8 cellular contexts compared by ENCODE assay signal in the genomic region with DNA sequence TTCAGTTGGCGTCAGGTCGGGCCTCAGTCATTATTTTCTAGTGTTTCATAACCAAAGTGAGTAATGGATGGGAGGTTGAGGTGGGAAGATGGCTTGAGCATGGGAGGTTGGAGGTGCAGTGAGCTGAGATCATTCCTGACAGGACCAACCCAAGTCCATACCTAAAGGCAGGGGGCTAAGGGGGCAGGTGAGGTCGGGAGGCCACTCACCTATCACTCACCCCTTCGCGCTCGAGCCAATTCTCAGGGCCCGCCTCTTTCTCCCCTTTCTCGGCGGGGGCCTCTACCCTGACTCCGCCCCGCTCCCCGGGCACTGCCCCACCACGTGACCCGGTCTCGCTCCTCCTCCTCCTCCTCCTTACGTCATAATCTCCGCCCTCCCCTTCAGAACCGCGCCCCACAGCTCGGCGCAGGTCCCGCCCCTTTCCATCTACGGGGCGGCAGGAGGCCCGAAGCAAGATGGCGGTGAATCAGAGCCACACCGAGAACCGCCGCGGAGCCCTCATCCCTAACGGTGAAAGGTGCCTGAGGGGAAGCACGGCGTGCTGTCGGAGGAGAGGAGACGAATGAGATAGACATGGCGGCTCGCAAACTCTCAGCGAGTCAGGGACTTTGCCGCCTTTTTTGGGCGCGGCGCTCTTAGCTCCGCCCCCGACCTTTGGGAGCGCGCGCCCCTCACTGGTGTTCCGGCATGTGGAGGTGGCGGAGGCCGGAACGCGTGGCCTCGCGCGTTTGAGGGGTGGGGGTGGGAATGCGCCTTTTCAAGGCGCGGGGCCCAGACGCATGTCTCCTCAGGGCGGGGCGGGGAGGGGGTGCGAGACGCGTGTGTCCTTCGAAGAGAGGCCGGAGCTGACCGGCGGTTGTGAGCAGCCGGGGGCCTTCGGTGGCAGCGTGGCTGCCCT. TPM values are rescaled to one million over a fixed set of nuclear protein-coding genes. Genes with fewer than 3 reads are reported as not detected.
A peak's percentile ranks its signal among the peaks of the same experiment; 100 is the strongest.
DNase-seq lines count a peak whose midpoint lies in the region; ATAC-seq, FAIRE-seq and TF ChIP-seq lines count a peak whose summit lies in the region.

Gene WBP2NL (plus strand): TSS at position 428 of the 901 bp plus-strand sequence. CDS start 31 bp downstream, at position 459.

- H2BK15ac ChIP-seq in mesendoderm (replicated peaks; ENCODE audit: low read depth) = no peak within 1 kb of the TSS

- H3K4me3 Mint-ChIP-seq in MCF 10A (ENCODE audit: unreplicated experiment) = peak within 1 kb of the TSS; percentile 76

- H4K8ac ChIP-seq in mesendoderm (ENCODE audit: low read depth, low read length) = no peak within 1 kb of the TSS

- peak; percentile 74 for DNase-seq in AG08395 (ENCODE audit: low spot score)
- peak; percentile 69 for DNase-seq in HuH-7.5 (ENCODE audit: low spot score)
- no peak for DNase-seq in MCF 10A (ENCODE audit: unreplicated experiment)
- DNase-seq in kidney = peak; percentile 95
- DNase-seq in stimulated activated CD4-positive, alpha-beta T cell treated with anti-CD3 and anti-CD28 coated beads, Interleukin-1b, Interleukin-23, amount 100 ng/mL, for 48 hours = peak; percentile 91
- no peak for DNase-seq in mesendoderm

- H3K4me1 Mint-ChIP-seq in MCF 10A (ENCODE audit: insufficient read depth, unreplicated experiment) = no peaks in the 10 kb centered on the region

- POLR2A ChIA-PET in MCF 10A (lab: Yijun Ruan, JAX) = no interaction called here

- intact Hi-C loops in MCF 10A (cut with micrococcal nuclease) (no loop called here), kidney (cut with DNase I) (no loop called here)

- no peak within 1 kb of the TSS for H3K4ac ChIP-seq in mesendoderm (ENCODE audit: low read depth, low read length)

- peak within 1 kb of the TSS; percentile 80 for H3K27ac Mint-ChIP-seq in MCF 10A (ENCODE audit: low read depth, unreplicated experiment)

- H3K79me1 ChIP-seq in mesendoderm (ENCODE audit: low read length) = no peaks in the 10 kb centered on the region

- H3K27ac ChIP-seq in kidney (ENCODE audit: low read depth in 2 of 2, low read length in 2 of 2) (no peak within 1 kb of the TSS), mesendoderm (ENCODE audit: low read depth, low read length) (no peak within 1 kb of the TSS)

- BruUV-seq in MCF 10A (replicated peaks; lab: Mats Ljungman, UMichigan) = TSS peak; percentile 46

- H3K36me3 ChIP-seq in kidney (ENCODE audit: control insufficient read depth in 1 of 2, insufficient read depth in 2 of 2, low read length in 2 of 2) (no peaks in the 10 kb centered on the region), mesendoderm (ENCODE audit: control insufficient read depth, insufficient read depth, low read length) (no peaks in the 10 kb centered on the region)

- H3K18ac ChIP-seq in mesendoderm (ENCODE audit: low read length) = no peak within 1 kb of the TSS

- no peak within 1 kb of the TSS for H3K9ac ChIP-seq in kidney (ENCODE audit: low read length in 2 of 2)
- H3K9ac ChIP-seq in mesendoderm (ENCODE audit: low read length) = no peak within 1 kb of the TSS

- peaks cover 6% of the 10 kb centered on the region for H3K36me3 Mint-ChIP-seq in MCF 10A (ENCODE audit: insufficient read depth, unreplicated experiment)

- no peak within 1 kb of the TSS for H3K56ac ChIP-seq in mesendoderm (ENCODE audit: low read length)

- TF ChIP-seq CTCF in WI38 (IDR thresholded peaks at IDR 0.05; ENCODE audit: low read depth, low read length) (no peak), MCF 10A (IDR thresholded peaks at IDR 0.05; ENCODE audit: unreplicated experiment) (no peak), kidney (IDR thresholded peaks at IDR 0.05; ENCODE audit: borderline replicate concordance, extremely low read depth, insufficient read depth) (no peak)

- H3K79me2 ChIP-seq in mesendoderm (ENCODE audit: control insufficient read depth, insufficient read depth, low read length) = no peaks in the 10 kb centered on the region

- peak; percentile 86 for ATAC-seq in GM19395 (IDR thresholded peaks at IDR 0.05; ENCODE audit: unreplicated experiment)

- H3K4me3 ChIP-seq in WI38 (ENCODE audit: low read depth, low read length) (0 out of 2 replicates have a peak within 1 kb of the TSS, but pooled peaks have one; percentile 17), kidney (ENCODE audit: low read length in 2 of 2) (peak within 1 kb of the TSS; percentile 74 to 77), mesendoderm (ENCODE audit: low read length) (no peak within 1 kb of the TSS)

- H4K5ac ChIP-seq in mesendoderm (ENCODE audit: low read length) = no peak within 1 kb of the TSS

- H3K23ac ChIP-seq in mesendoderm (ENCODE audit: low read length) = no peak within 1 kb of the TSS

- H3K9me3 Mint-ChIP-seq in MCF 10A (ENCODE audit: unreplicated experiment) = no peaks in the 10 kb centered on the region

- no peak within 1 kb of the TSS for H2BK5ac ChIP-seq in mesendoderm (ENCODE audit: low read length)

- no peak within 1 kb of the TSS for H2BK120ac ChIP-seq in mesendoderm (ENCODE audit: low read depth, low read length)

- WGBS in mesendoderm (ENCODE audit: extremely low coverage, insufficient coverage, low lambda C conversion rate) = no CpG with 5 or more reads among the region's 71 CpGs

- H3K4me1 ChIP-seq in kidney (ENCODE audit: control insufficient read depth in 1 of 2, insufficient read depth in 1 of 2, low read depth in 1 of 2, low read length in 2 of 2) (no peaks in the 10 kb centered on the region), mesendoderm (ENCODE audit: control insufficient read depth, low read depth, low read length) (no peaks in the 10 kb centered on the region)

- no peak for FAIRE-seq in kidney (lab: Jason Lieb, UNC)

- H3K4me2 ChIP-seq in mesendoderm (ENCODE audit: low read length) = no peak within 1 kb of the TSS

- no peaks in the 10 kb centered on the region for H3K27me3 ChIP-seq in mesendoderm (ENCODE audit: insufficient read depth, low read length, poor library complexity)

- CTCF ChIA-PET in MCF 10A (lab: Yijun Ruan, JAX) = no interaction called here

- no peaks in the 10 kb centered on the region for H3K9me3 ChIP-seq in kidney (ENCODE audit: control insufficient read depth in 1 of 2, low read length in 2 of 2)

- H2AK5ac ChIP-seq in mesendoderm (ENCODE audit: low read length) = no peak within 1 kb of the TSS

- H3K27me3 Mint-ChIP-seq in MCF 10A (ENCODE audit: insufficient read depth, unreplicated experiment) = no peaks in the 10 kb centered on the region

RNA-seq across cellular contexts. Expression of gene WBP2NL, which starts in this region (rescaled TPM):
- total RNA-seq in MCF 10A (2022) (0.66 and 1.1 TPM in 2 replicates), kidney (2.5 TPM)
- 0.84 TPM for polyA plus RNA-seq in kidney (ENCODE audit: insufficient read depth, low read depth, low replicate concordance)
- not detected for polyA plus RNA-seq in mesendoderm (2013, experiment 1 of 2)
- polyA plus RNA-seq in mesendoderm (2013, experiment 2 of 2) = not detected

Comparison
In these comparisons a context has a peak if more than half of its experiments do, and no peak if none do; other contexts are left out.
1. DNase-seq: peak in AG08395 (single experiment), HuH-7.5 (single experiment), kidney (single experiment) and stimulated activated CD4-positive, alpha-beta T cell treated with anti-CD3 and anti-CD28 coated beads, Interleukin-1b, Interleukin-23, amount 100 ng/mL, for 48 hours (single experiment); none in MCF 10A (single experiment) and mesendoderm (single experiment).